Comparison of ENCODE assay signal across 8 cellular contexts in genomic region chr17:77409282-77410161, GRCh38.
DNase-seq lines count a peak whose midpoint lies in the region; ATAC-seq, FAIRE-seq and TF ChIP-seq lines count a peak whose summit lies in the region.

No MANE protein-coding gene starts in this region.

- WGBS in trophoblast cell (ENCODE audit: extremely low coverage, insufficient coverage, insufficient read length) = no CpG with 5 or more reads among the region's 34 CpGs
- WGBS in SK-N-SH (ENCODE audit: low lambda C conversion rate) = 88% methylated on average over 31 of the region's 34 CpGs

- no peaks in the 10 kb centered on the region; the same call in 1 of the 2 replicates for H4K20me1 ChIP-seq in SK-N-SH (ENCODE audit: insufficient read depth)

- H2BK5ac ChIP-seq in trophoblast cell (ENCODE audit: low read depth, low read length, poor library complexity) = no peak overlapping the region

- POLR2A ChIA-PET in CD8-positive, alpha-beta T cell (lab: Charles Lee) = interaction anchor here (0.9 to 4.8 kb wide), 11 partner anchors 9 to 56 kb away, joined by 3 to 35 read pairs (median 5); no protein-coding TSS in a partner anchor
- POLR2A ChIA-PET in SK-N-SH (lab: Yijun Ruan, JAX) = interaction anchor here (1.0 kb wide), 1 partner anchor 14 kb away, joined by 4 read pairs; no protein-coding TSS in a partner anchor

- H2BK120ac ChIP-seq in trophoblast cell (ENCODE audit: insufficient read depth, low read length, poor library complexity) = no peak overlapping the region

- peak overlapping the region; percentile 42 for H3K27ac ChIP-seq in CD8-positive, alpha-beta T cell (ENCODE audit: low read depth, low read length)
- H3K27ac ChIP-seq in trophoblast cell (ENCODE audit: low read depth, low read length) (no peak overlapping the region), SK-N-SH (ENCODE audit: low read depth in 2 of 2, low read length in 1 of 2) (no peak overlapping the region)

- no peak overlapping the region for H3K9ac ChIP-seq in trophoblast cell (ENCODE audit: low read length)
- no peak overlapping the region for H3K9ac ChIP-seq in SK-N-SH

- no peaks in the 10 kb centered on the region for H3K27me3 ChIP-seq in CD8-positive, alpha-beta T cell (ENCODE audit: insufficient read depth, low read length)
- H3K27me3 ChIP-seq in trophoblast cell (ENCODE audit: insufficient read depth, low read length) = no peaks in the 10 kb centered on the region
- H3K27me3 ChIP-seq in SK-N-SH (ENCODE audit: insufficient read depth) = no peaks in the 10 kb centered on the region

- no peaks in the 10 kb centered on the region for H3K9me3 Mint-ChIP-seq in CD8-positive, alpha-beta T cell
- H3K9me3 Mint-ChIP-seq in T-helper 2 cell treated with Interferon-gamma antibody and Interleukin-4, amounts not matched to agents 5 μg/mL and 100 μg/mL, for 36 hours = no peaks in the 10 kb centered on the region

- peak overlapping the region; percentile 45 for H3K4me3 Mint-ChIP-seq in CD8-positive, alpha-beta T cell
- H3K4me3 Mint-ChIP-seq in T-helper 2 cell treated with Interferon-gamma antibody and Interleukin-4, amounts not matched to agents 5 μg/mL and 100 μg/mL, for 36 hours = peak overlapping the region; percentile 67

- no peak overlapping the region for H2AK5ac ChIP-seq in trophoblast cell (ENCODE audit: low read length)

- H3K79me2 ChIP-seq in trophoblast cell (ENCODE audit: control insufficient read depth, insufficient read depth, low read length, poor library complexity) = no peaks in the 10 kb centered on the region
- peaks cover 71% of the 10 kb centered on the region for H3K79me2 ChIP-seq in SK-N-SH (ENCODE audit: insufficient read depth)

- H3F3A ChIP-seq in SK-N-SH (replicated peaks; ENCODE audit: insufficient read depth) = no peaks in the 10 kb centered on the region

- DNase-seq in CD8-positive, alpha-beta T cell = peak in 1 of 7 experiments; percentile 70
- no peak for DNase-seq in T-helper 2 cell treated with Interferon-gamma antibody and Interleukin-4, amounts not matched to agents 5 μg/mL and 100 μg/mL, for 36 hours (ENCODE audit: low spot score)
- DNase-seq in fibroblast of villous mesenchyme (ENCODE audit: low read depth) = peak; percentile 91
- DNase-seq in trophoblast cell = peak; percentile 75 to 87
- DNase-seq in NCI-H510A (lab: John Stamatoyannopoulos, UW) = no peak
- DNase-seq in RCC 7860 (ENCODE audit: low spot score) = no peak
- DNase-seq in SK-N-SH = no peak

- H3K23ac ChIP-seq in trophoblast cell (ENCODE audit: low read length) = no peak overlapping the region

- peaks cover 34% of the 10 kb centered on the region for H3K36me3 Mint-ChIP-seq in CD8-positive, alpha-beta T cell
- peaks cover 62% of the 10 kb centered on the region for H3K36me3 Mint-ChIP-seq in T-helper 2 cell treated with Interferon-gamma antibody and Interleukin-4, amounts not matched to agents 5 μg/mL and 100 μg/mL, for 36 hours (ENCODE audit: low read depth)

- peaks cover 80% of the 10 kb centered on the region for H3K4me1 Mint-ChIP-seq in CD8-positive, alpha-beta T cell (ENCODE audit: low read depth)
- peaks cover 68% of the 10 kb centered on the region for H3K4me1 Mint-ChIP-seq in T-helper 2 cell treated with Interferon-gamma antibody and Interleukin-4, amounts not matched to agents 5 μg/mL and 100 μg/mL, for 36 hours (ENCODE audit: low read depth)

- intact Hi-C loops in CD8-positive, alpha-beta T cell (cut with DNase I, micrococcal nuclease) = loop anchor here in 1 of 2 experiments (10.0 kb wide), 1 partner anchor 605 kb away; no protein-coding TSS in a partner anchor

- no peaks in the 10 kb centered on the region for H3K27me3 Mint-ChIP-seq in CD8-positive, alpha-beta T cell (ENCODE audit: low read depth)
- no peaks in the 10 kb centered on the region for H3K27me3 Mint-ChIP-seq in T-helper 2 cell treated with Interferon-gamma antibody and Interleukin-4, amounts not matched to agents 5 μg/mL and 100 μg/mL, for 36 hours (ENCODE audit: low read depth)

- ATAC-seq in CD8-positive, alpha-beta T cell = peak; percentile 63
- ATAC-seq in HG03457 (IDR thresholded peaks at IDR 0.05; ENCODE audit: unreplicated experiment) = no peak

- H3K79me1 ChIP-seq in trophoblast cell (ENCODE audit: low read length) = no peaks in the 10 kb centered on the region

- H3K4me3 ChIP-seq in CD8-positive, alpha-beta T cell (ENCODE audit: low read depth, low read length) = peak overlapping the region; percentile 40
- H3K4me3 ChIP-seq in fibroblast of villous mesenchyme (ENCODE audit: low read depth, low read length) (no peak overlapping the region), trophoblast cell (ENCODE audit: low read depth, low read length) (no peak overlapping the region), SK-N-SH (ENCODE audit: low read depth in 2 of 2, low read length in 1 of 2) (no peak overlapping the region)

- no peak for TF ChIP-seq CTCF in CD8-positive, alpha-beta T cell (IDR thresholded peaks at IDR 0.05)
- TF ChIP-seq CTCF in fibroblast of villous mesenchyme (IDR thresholded peaks at IDR 0.05; ENCODE audit: insufficient read depth, low read depth, low read length) (no peak), SK-N-SH (IDR thresholded peaks at IDR 0.05) (no peak)

- H3K9me2 ChIP-seq in SK-N-SH = no peaks in the 10 kb centered on the region

- no peak overlapping the region for H4K12ac ChIP-seq in trophoblast cell (ENCODE audit: low read depth, low read length)

- H2BK12ac ChIP-seq in trophoblast cell (ENCODE audit: low read length) = no peak overlapping the region

- CTCF ChIA-PET in CD8-positive, alpha-beta T cell (lab: Charles Lee) = interaction anchor here (0.7 to 4.0 kb wide), 9 partner anchors 9 to 78 kb away, joined by 3 to 24 read pairs (median 6); no protein-coding TSS in a partner anchor
- CTCF ChIA-PET in SK-N-SH (lab: Yijun Ruan, JAX) = interaction anchor here (1.0 to 16.7 kb wide), 6 partner anchors 9 to 87 kb away, joined by 3 to 364 read pairs (median 9); no protein-coding TSS in a partner anchor

- H3K4me2 ChIP-seq in trophoblast cell (ENCODE audit: low read length) = no peak overlapping the region
- H3K4me2 ChIP-seq in SK-N-SH = no peak overlapping the region

- H2AFZ ChIP-seq in trophoblast cell (ENCODE audit: insufficient read depth, low read length, poor library complexity) (no peak overlapping the region), SK-N-SH (ENCODE audit: low read depth) (no peak overlapping the region)

- peak overlapping the region; percentile 87 for H3K27ac Mint-ChIP-seq in CD8-positive, alpha-beta T cell
- peak overlapping the region; percentile 83 for H3K27ac Mint-ChIP-seq in T-helper 2 cell treated with Interferon-gamma antibody and Interleukin-4, amounts not matched to agents 5 μg/mL and 100 μg/mL, for 36 hours

- H3K9me3 ChIP-seq in CD8-positive, alpha-beta T cell (ENCODE audit: low read length) = no peaks in the 10 kb centered on the region
- no peaks in the 10 kb centered on the region for H3K9me3 ChIP-seq in trophoblast cell (ENCODE audit: insufficient read depth, low read depth, low read length)
- H3K9me3 ChIP-seq in SK-N-SH = no peaks in the 10 kb centered on the region

- no peaks in the 10 kb centered on the region for H3K36me3 ChIP-seq in CD8-positive, alpha-beta T cell (ENCODE audit: insufficient read depth, low read length)
- peaks cover 4 to 10% of the 10 kb centered on the region in 2 experiments for H3K36me3 ChIP-seq in trophoblast cell (ENCODE audit: control insufficient read depth in 1 of 2, insufficient read depth in 2 of 2, low read length in 2 of 2)
- peaks cover 0 to 8% of the 10 kb centered on the region in 2 experiments for H3K36me3 ChIP-seq in SK-N-SH (replicated peaks in 1 of 2; ENCODE audit: control insufficient read depth in 1 of 2, insufficient read depth in 2 of 2, low read length in 1 of 2)

- no peak overlapping the region for H3K14ac ChIP-seq in trophoblast cell (ENCODE audit: low read length)

- no peak for TF ChIP-seq RAD21 in SK-N-SH (IDR thresholded peaks at IDR 0.05; ENCODE audit: low read length)

- no peak for FAIRE-seq in RCC 7860 (lab: Jason Lieb, UNC)

- no peak for TF ChIP-seq EP300 in SK-N-SH (IDR thresholded peaks at IDR 0.05; ENCODE audit: borderline replicate concordance in 1 of 2, low read depth in 1 of 2, low read length in 1 of 2)

- H3K18ac ChIP-seq in trophoblast cell (ENCODE audit: low read length) = peak overlapping the region; percentile 50

- H4K91ac ChIP-seq in trophoblast cell (ENCODE audit: low read depth, low read length) = peak overlapping the region; percentile 29

- H3K4ac ChIP-seq in trophoblast cell (ENCODE audit: low read depth, low read length) = no peak overlapping the region

- peaks cover 71% of the 10 kb centered on the region for H3K4me1 ChIP-seq in CD8-positive, alpha-beta T cell (ENCODE audit: insufficient read depth, low read length)
- H3K4me1 ChIP-seq in trophoblast cell (ENCODE audit: control insufficient read depth in 1 of 2, insufficient read depth in 2 of 2, low read length in 2 of 2) = peaks cover 5 to 12% of the 10 kb centered on the region in 2 experiments
- H3K4me1 ChIP-seq in SK-N-SH (ENCODE audit: control insufficient read depth in 1 of 2, insufficient read depth in 2 of 2, low read depth in 1 of 2, low read length in 1 of 2) = peaks cover 14 to 37% of the 10 kb centered on the region in 2 experiments; a peak in 3 of 4 replicates

- no peak overlapping the region for H4K8ac ChIP-seq in trophoblast cell (ENCODE audit: low read depth, low read length)

TF ChIP-seq in SK-N-SH, 30 proteins besides CTCF, POLR2A, EP300 and RAD21 (continues in another document):
- no peak for TF ChIP-seq ELF1 (IDR thresholded peaks at IDR 0.05)
- no peak for TF ChIP-seq SMC3 (IDR thresholded peaks at IDR 0.05; ENCODE audit: low read depth, low read length)
- no peak for TF ChIP-seq TAF1 (IDR thresholded peaks at IDR 0.05; ENCODE audit: borderline replicate concordance, low read depth, low read length)

Comparison
In these comparisons a context has a peak if more than half of its experiments do, and no peak if none do; other contexts are left out.
1. DNase-seq: peak in fibroblast of villous mesenchyme (single experiment) and trophoblast cell (2 of 2); none in T-helper 2 cell treated with Interferon-gamma antibody and Interleukin-4, amounts not matched to agents 5 μg/mL and 100 μg/mL, for 36 hours (single experiment), NCI-H510A (single experiment), RCC 7860 (single experiment) and SK-N-SH (single experiment).